ENCODE assay signal across 25 cellular contexts in genomic region chr14:61091657-61092273, GRCh38.
DNase-seq lines count a peak whose midpoint lies in the region; ATAC-seq and TF ChIP-seq lines count a peak whose summit lies in the region.
"Had no signal": no experiment of that assay in that cellular context is flagged by ENCODE, and none has a peak within 500 bp of the region (broad histone marks: within the 10 kb centered on the region; RNA-seq: fewer than 3 reads in every experiment).

No MANE protein-coding gene starts in this region.

- H4K20me1 ChIP-seq in OCI-LY3 (ENCODE audit: insufficient read depth, low read length): no peaks in the 10 kb centered on the region

- H3K4me3 ChIP-seq in OCI-LY3 (ENCODE audit: low read length) (no peak overlapping the region), endodermal cell (ENCODE audit: low read length) (no peak overlapping the region), tibial artery (no peak overlapping the region), left lung (no peak overlapping the region)
- H3K4me3 ChIP-seq: Peyer's patch had no signal

- intact Hi-C loops in tibial artery (cut with DNase I; ENCODE audit: low total_unique reads): no loop called here
- intact Hi-C loops in left lung (cut with DNase I): no loop called here

- peaks cover 2% of the 10 kb centered on the region for H3K36me3 Mint-ChIP-seq in endodermal cell (ENCODE audit: low read depth)

- no peaks in the 10 kb centered on the region for H3K27me3 ChIP-seq in OCI-LY3 (ENCODE audit: low read depth, low read length)
- no peaks in the 10 kb centered on the region for H3K27me3 ChIP-seq in endodermal cell (ENCODE audit: control insufficient read depth, insufficient read depth, low read length, poor library complexity, severe bottlenecking)
- H3K27me3 ChIP-seq in tibial artery: no peaks in the 10 kb centered on the region
- no peaks in the 10 kb centered on the region for H3K27me3 ChIP-seq in left lung
- H3K27me3 ChIP-seq: BE2C, Peyer's patch had no signal

- H3K79me2 ChIP-seq in OCI-LY3 (ENCODE audit: low read length): no peaks in the 10 kb centered on the region

- H3K4me1 ChIP-seq in OCI-LY3 (ENCODE audit: low read length) (peaks cover 30% of the 10 kb centered on the region), endodermal cell (ENCODE audit: control insufficient read depth, insufficient read depth, low read length) (peaks cover 2% of the 10 kb centered on the region), tibial artery (peaks cover 0 to 25% (median 16%) of the 10 kb centered on the region in 4 donors), left lung (peaks cover 0 to 11% of the 10 kb centered on the region in 2 donors)
- H3K4me1 ChIP-seq: BE2C, Peyer's patch had no signal

- H3K4me2 ChIP-seq in OCI-LY3 (ENCODE audit: low read length): peak overlapping the region; percentile 23

- peaks cover 7% of the 10 kb centered on the region for H3K4me1 Mint-ChIP-seq in endodermal cell
- H3K4me1 Mint-ChIP-seq: CD14-positive monocyte had no signal

- H3K36me3 ChIP-seq in OCI-LY3 (replicated peaks; ENCODE audit: low read depth, low read length) (no peaks in the 10 kb centered on the region), endodermal cell (ENCODE audit: control insufficient read depth, insufficient read depth, low read length) (no peaks in the 10 kb centered on the region), tibial artery (no peaks in the 10 kb centered on the region), left lung (no peaks in the 10 kb centered on the region)
- H3K36me3 ChIP-seq: BE2C, Peyer's patch had no signal

- no peak for ATAC-seq in left lung
- ATAC-seq in GM19455 (IDR thresholded peaks at IDR 0.05; ENCODE audit: unreplicated experiment): no peak
- ATAC-seq: HCT116 had no signal

- H3K9me3 ChIP-seq in OCI-LY3 (ENCODE audit: insufficient read depth, low read length): no peaks in the 10 kb centered on the region
- no peaks in the 10 kb centered on the region for H3K9me3 ChIP-seq in endodermal cell (ENCODE audit: control insufficient read depth, low read length)
- H3K9me3 ChIP-seq in tibial artery: no peaks in the 10 kb centered on the region
- H3K9me3 ChIP-seq in left lung: peaks cover 0 to 1% of the 10 kb centered on the region in 2 donors
- H3K9me3 ChIP-seq: BE2C, Peyer's patch had no signal

- H3K27me3 Mint-ChIP-seq in endodermal cell (ENCODE audit: insufficient read depth): peaks cover 2% of the 10 kb centered on the region

- TF ChIP-seq CTCF in OCI-LY3 (IDR thresholded peaks at IDR 0.05; ENCODE audit: low read depth, low read length) (no peak), endodermal cell (conservative IDR thresholded peaks at IDR 0.05) (no peak), tibial artery (IDR thresholded peaks at IDR 0.05) (no peak), left lung (IDR thresholded peaks at IDR 0.05) (no peak)

- H3K27ac Mint-ChIP-seq in endodermal cell: no peak overlapping the region

- H3K27ac ChIP-seq in OCI-LY3 (ENCODE audit: low read length): no peak overlapping the region; the same call in 1 of the 2 replicates
- H3K27ac ChIP-seq in endodermal cell (ENCODE audit: low read depth, low read length): no peak overlapping the region
- H3K27ac ChIP-seq in tibial artery: peak overlapping the region; percentile 49 to 56
- H3K27ac ChIP-seq in left lung: peak overlapping the region in 1 of 2 donors; percentile 30
- H3K27ac ChIP-seq: HL-60, Peyer's patch had no signal

- no peak overlapping the region for H2AFZ ChIP-seq in OCI-LY3 (ENCODE audit: low read depth, low read length)

- DNase-seq in NCI-H1092 treated with DMSO at 0.1 percent for 48 hours (lab: John Stamatoyannopoulos, UW) (peak; percentile 28), NCI-H1092 (lab: John Stamatoyannopoulos, UW) (no peak), endodermal cell (peak; percentile 15), tibial artery (no peak), left lung (no peak), NCI-H510A treated with DMSO at 0.1 percent for 48 hours (lab: John Stamatoyannopoulos, UW) (no peak)
- DNase-seq: 8988T, ACHN, BE2C, Calu3, DMS79 treated with DMSO at 0.1 percent for 48 hours, GF-D8, Kasumi-1, NCI-H1417 treated with DMSO at 0.1 percent for 48 hours, NCI-H1694 treated with DMSO at 0.1 percent for 48 hours, NCI-H2107, NCI-H524 treated with DMSO at 0.1 percent for 48 hours, OCI-M1, Peyer's patch, SHP77 treated with DMSO at 0.1 percent for 48 hours had no signal

- H3K4me3 Mint-ChIP-seq in endodermal cell: no peak overlapping the region

- H3K9ac ChIP-seq in OCI-LY3 (ENCODE audit: low read length) (no peak overlapping the region), endodermal cell (ENCODE audit: extremely low read depth, low read length, poor library complexity, severe bottlenecking) (no peak overlapping the region)

- WGBS in endodermal cell (ENCODE audit: insufficient coverage in 1 of 2, insufficient read length in 1 of 2), 2 experiments: 98 to 100% methylated on average over 2 of the region's 2 CpGs

- peaks cover 6% of the 10 kb centered on the region for H3K9me3 Mint-ChIP-seq in endodermal cell

Comparison
In these comparisons a context has a peak if more than half of its experiments do, and no peak if none do; other contexts are left out.
1. DNase-seq: peak in NCI-H1092 treated with DMSO at 0.1 percent for 48 hours (single experiment) and endodermal cell (single experiment); none in NCI-H1092 (single experiment), tibial artery (0 of 2), left lung (0 of 2) and NCI-H510A treated with DMSO at 0.1 percent for 48 hours (single experiment).
2. H3K27ac ChIP-seq: peak in tibial artery (2 of 2); none in OCI-LY3 (single experiment) and endodermal cell (single experiment).